1 cellular context compared by ENCODE assay signal in the genomic region with DNA sequence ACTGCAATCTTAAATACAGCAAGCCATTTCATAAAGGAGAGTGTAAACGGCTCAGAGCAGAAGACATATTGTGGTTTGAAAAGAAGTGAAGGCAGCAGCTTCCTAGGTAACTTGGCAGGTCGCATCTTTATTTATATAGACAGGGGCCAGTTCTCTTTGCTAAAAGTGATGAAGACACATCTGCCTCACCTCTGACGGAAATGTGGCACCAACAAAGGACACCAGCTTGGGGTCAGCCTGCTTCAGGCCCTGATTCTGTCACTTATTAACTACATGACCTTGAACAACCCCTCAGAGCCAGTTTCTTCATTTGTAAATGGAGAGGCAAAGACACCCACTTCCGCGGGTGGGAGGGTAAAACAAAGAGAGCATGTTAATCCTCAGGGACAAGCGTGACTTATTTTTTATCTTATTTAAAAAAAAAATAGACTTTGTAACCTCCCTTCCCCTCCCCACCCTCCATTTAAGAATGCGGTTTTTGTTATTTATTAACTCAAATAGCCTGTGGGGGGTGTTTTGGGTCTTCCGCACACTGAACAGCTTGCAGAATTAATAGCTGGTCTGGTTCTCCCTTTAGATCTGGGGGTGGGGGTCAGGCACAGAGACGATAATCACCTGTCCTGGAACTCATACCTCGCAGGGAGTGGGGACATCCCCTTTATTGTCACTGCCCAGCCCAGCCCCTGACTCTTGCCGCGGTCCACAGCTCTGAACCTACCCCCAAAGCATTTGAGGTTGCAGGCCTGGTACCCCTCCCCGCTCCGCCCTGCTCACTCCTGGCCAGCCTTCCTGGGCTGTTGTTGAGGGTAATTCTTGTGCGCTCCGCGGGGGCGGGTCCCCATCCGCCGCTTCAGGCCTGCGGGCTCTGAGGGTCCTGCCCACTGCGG.
TF ChIP-seq lines count a peak whose summit lies in the region.

No MANE protein-coding gene starts in this region.

TF ChIP-seq in HepG2, 621 proteins besides CTCF, POLR2A, EP300 and RAD21 (continued from another document and continues in another):
- TF ChIP-seq CCAR2 (optimal IDR thresholded peaks at IDR 0.05; ENCODE audit: low read depth, low read length) (peak; percentile 28), RBM22 (optimal IDR thresholded peaks at IDR 0.05; ENCODE audit: low read length) (peak; percentile 3), PHF21A (CRISPR knock-in tag; IDR thresholded peaks at IDR 0.05) (peak; percentile 98), SETDB1 (CRISPR knock-in tag; IDR thresholded peaks at IDR 0.05; ENCODE audit: borderline replicate concordance) (no peak), IRF2 (CRISPR knock-in tag; IDR thresholded peaks at IDR 0.05) (peak; percentile 87), CREB1 (IDR thresholded peaks at IDR 0.05) (peak; percentile 54), CREB1 (CRISPR knock-in tag; IDR thresholded peaks at IDR 0.05) (peak; percentile 80), ZBTB8A (CRISPR knock-in tag; IDR thresholded peaks at IDR 0.05; ENCODE audit: borderline replicate concordance, low read depth) (0 out of 2 replicates have a peak, but pooled peaks have one; percentile 39), ZNF558 (CRISPR knock-in tag; IDR thresholded peaks at IDR 0.05; ENCODE audit: borderline replicate concordance) (peak; percentile 63; the same call in 1 of the 2 replicates), NBN (conservative IDR thresholded peaks at IDR 0.05) (no peak), ZNF484 (CRISPR knock-in tag; IDR thresholded peaks at IDR 0.05; ENCODE audit: borderline replicate concordance, low read depth) (no peak), SMAD3 (CRISPR knock-in tag; IDR thresholded peaks at IDR 0.05) (peak; percentile 97; the same call in 1 of the 2 replicates), HOXA5 (CRISPR knock-in tag; IDR thresholded peaks at IDR 0.05) (peak; percentile 76; the same call in 1 of the 2 replicates), ZNF652 (CRISPR knock-in tag; IDR thresholded peaks at IDR 0.05; ENCODE audit: borderline replicate concordance, low read depth) (peak; percentile 46; the same call in 1 of the 2 replicates), ESRRA (CRISPR knock-in tag; IDR thresholded peaks at IDR 0.05; ENCODE audit: low read depth) (peak; percentile 65; the same call in 1 of the 2 replicates), KDM4B (CRISPR knock-in tag; IDR thresholded peaks at IDR 0.05) (no peak; the same call in 1 of the 2 replicates), MBNL3 (CRISPR knock-in tag; conservative IDR thresholded peaks at IDR 0.05) (no peak), FOXP1 (IDR thresholded peaks at IDR 0.05) (no peak), FOXP1 (CRISPR knock-in tag; IDR thresholded peaks at IDR 0.05) (peak; percentile 92), ZNF292 (CRISPR knock-in tag; IDR thresholded peaks at IDR 0.05; ENCODE audit: borderline replicate concordance, low read depth) (peak; percentile 84), ZNF549 (CRISPR knock-in tag; IDR thresholded peaks at IDR 0.05) (no peak; the same call in 1 of the 2 replicates), HIVEP1 (CRISPR knock-in tag; IDR thresholded peaks at IDR 0.05) (peak; percentile 61; the same call in 1 of the 2 replicates), ZNF34 (CRISPR knock-in tag; IDR thresholded peaks at IDR 0.05; ENCODE audit: borderline replicate concordance) (peak; percentile 67; the same call in 1 of the 2 replicates), SOX6 (IDR thresholded peaks at IDR 0.05) (no peak), SOX6 (CRISPR knock-in tag; IDR thresholded peaks at IDR 0.05) (peak; percentile 99), SSRP1 (CRISPR knock-in tag; IDR thresholded peaks at IDR 0.05) (no peak), ZNF331 (CRISPR knock-in tag; IDR thresholded peaks at IDR 0.05) (peak; percentile 60), ZNF468 (CRISPR knock-in tag; IDR thresholded peaks at IDR 0.05) (no peak), PITX1 (CRISPR knock-in tag; IDR thresholded peaks at IDR 0.05) (peak; percentile 97), ZSCAN22 (CRISPR knock-in tag; IDR thresholded peaks at IDR 0.05) (peak; percentile 69; the same call in 1 of the 2 replicates), NR2F2 (IDR thresholded peaks at IDR 0.05; ENCODE audit: borderline replicate concordance, low read depth) (peak; percentile 96), ZZZ3 (CRISPR knock-in tag; IDR thresholded peaks at IDR 0.05; ENCODE audit: borderline replicate concordance) (no peak), FOXA1 (IDR thresholded peaks at IDR 0.05) (no peak), FOXA1 (CRISPR knock-in tag; IDR thresholded peaks at IDR 0.05) (peak; percentile 88), SP4 (CRISPR knock-in tag; IDR thresholded peaks at IDR 0.05) (peak; percentile 19)
- TF ChIP-seq, protein P1, sequence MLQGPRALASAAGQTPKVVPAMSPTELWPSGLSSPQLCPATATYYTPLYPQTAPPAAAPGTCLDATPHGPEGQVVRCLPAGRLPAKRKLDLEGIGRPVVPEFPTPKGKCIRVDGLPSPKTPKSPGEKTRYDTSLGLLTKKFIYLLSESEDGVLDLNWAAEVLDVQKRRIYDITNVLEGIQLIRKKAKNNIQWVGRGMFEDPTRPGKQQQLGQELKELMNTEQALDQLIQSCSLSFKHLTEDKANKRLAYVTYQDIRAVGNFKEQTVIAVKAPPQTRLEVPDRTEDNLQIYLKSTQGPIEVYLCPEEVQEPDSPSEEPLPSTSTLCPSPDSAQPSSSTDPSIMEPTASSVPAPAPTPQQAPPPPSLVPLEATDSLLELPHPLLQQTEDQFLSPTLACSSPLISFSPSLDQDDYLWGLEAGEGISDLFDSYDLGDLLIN (CRISPR knock-in tag; IDR thresholded peaks at IDR 0.05; ENCODE audit: borderline replicate concordance): no peak
- TF ChIP-seq, protein P2, sequence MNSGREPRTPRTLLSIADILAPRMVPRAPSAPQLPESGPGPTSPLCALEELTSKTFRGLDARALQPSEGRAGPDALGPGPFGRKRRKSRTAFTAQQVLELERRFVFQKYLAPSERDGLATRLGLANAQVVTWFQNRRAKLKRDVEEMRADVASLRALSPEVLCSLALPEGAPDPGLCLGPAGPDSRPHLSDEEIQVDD (CRISPR knock-in tag; IDR thresholded peaks at IDR 0.05; ENCODE audit: borderline replicate concordance): no peak
- TF ChIP-seq, protein P3, sequence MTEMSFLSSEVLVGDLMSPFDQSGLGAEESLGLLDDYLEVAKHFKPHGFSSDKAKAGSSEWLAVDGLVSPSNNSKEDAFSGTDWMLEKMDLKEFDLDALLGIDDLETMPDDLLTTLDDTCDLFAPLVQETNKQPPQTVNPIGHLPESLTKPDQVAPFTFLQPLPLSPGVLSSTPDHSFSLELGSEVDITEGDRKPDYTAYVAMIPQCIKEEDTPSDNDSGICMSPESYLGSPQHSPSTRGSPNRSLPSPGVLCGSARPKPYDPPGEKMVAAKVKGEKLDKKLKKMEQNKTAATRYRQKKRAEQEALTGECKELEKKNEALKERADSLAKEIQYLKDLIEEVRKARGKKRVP (CRISPR knock-in tag; IDR thresholded peaks at IDR 0.05): peak in 1 of 2 experiments; percentile 88; a peak in 2 of 4 replicates
- TF ChIP-seq, protein P4, sequence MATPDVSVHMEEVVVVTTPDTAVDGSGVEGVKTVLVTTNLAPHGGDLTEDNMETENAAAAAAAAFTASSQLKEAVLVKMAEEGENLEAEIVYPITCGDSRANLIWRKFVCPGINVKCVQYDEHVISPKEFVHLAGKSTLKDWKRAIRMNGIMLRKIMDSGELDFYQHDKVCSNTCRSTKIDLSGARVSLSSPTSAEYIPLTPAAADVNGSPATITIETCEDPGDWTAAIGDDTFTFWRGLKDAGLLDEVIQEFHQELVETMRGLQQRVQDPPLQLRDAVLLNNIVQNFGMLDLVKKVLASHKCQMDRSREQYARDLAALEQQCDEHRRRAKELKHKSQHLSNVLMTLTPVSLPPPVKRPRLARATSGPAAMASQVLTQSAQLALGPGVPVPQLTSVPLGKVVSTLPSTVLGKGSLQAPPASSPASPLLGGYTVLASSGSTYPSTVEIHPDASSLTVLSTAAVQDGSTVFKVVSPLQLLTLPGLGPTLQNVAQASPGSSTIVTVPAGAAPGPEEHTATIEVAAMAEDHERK (CRISPR knock-in tag; IDR thresholded peaks at IDR 0.05; ENCODE audit: low read depth): no peak
- TF ChIP-seq, protein P5, sequence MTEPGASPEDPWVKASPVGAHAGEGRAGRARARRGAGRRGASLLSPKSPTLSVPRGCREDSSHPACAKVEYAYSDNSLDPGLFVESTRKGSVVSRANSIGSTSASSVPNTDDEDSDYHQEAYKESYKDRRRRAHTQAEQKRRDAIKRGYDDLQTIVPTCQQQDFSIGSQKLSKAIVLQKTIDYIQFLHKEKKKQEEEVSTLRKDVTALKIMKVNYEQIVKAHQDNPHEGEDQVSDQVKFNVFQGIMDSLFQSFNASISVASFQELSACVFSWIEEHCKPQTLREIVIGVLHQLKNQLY (CRISPR knock-in tag; IDR thresholded peaks at IDR 0.05): peak; percentile 91
- TF ChIP-seq, protein P6, sequence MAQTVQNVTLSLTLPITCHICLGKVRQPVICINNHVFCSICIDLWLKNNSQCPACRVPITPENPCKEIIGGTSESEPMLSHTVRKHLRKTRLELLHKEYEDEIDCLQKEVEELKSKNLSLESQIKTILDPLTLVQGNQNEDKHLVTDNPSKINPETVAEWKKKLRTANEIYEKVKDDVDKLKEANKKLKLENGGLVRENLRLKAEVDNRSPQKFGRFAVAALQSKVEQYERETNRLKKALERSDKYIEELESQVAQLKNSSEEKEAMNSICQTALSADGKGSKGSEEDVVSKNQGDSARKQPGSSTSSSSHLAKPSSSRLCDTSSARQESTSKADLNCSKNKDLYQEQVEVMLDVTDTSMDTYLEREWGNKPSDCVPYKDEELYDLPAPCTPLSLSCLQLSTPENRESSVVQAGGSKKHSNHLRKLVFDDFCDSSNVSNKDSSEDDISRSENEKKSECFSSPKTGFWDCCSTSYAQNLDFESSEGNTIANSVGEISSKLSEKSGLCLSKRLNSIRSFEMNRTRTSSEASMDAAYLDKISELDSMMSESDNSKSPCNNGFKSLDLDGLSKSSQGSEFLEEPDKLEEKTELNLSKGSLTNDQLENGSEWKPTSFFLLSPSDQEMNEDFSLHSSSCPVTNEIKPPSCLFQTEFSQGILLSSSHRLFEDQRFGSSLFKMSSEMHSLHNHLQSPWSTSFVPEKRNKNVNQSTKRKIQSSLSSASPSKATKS (CRISPR knock-in tag; IDR thresholded peaks at IDR 0.05): peak; percentile 63; the same call in 1 of the 2 replicates
- TF ChIP-seq, protein P7, sequence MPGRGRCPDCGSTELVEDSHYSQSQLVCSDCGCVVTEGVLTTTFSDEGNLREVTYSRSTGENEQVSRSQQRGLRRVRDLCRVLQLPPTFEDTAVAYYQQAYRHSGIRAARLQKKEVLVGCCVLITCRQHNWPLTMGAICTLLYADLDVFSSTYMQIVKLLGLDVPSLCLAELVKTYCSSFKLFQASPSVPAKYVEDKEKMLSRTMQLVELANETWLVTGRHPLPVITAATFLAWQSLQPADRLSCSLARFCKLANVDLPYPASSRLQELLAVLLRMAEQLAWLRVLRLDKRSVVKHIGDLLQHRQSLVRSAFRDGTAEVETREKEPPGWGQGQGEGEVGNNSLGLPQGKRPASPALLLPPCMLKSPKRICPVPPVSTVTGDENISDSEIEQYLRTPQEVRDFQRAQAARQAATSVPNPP (CRISPR knock-in tag; IDR thresholded peaks at IDR 0.05): no peak; the same call in 1 of the 2 replicates
- TF ChIP-seq, protein P8, sequence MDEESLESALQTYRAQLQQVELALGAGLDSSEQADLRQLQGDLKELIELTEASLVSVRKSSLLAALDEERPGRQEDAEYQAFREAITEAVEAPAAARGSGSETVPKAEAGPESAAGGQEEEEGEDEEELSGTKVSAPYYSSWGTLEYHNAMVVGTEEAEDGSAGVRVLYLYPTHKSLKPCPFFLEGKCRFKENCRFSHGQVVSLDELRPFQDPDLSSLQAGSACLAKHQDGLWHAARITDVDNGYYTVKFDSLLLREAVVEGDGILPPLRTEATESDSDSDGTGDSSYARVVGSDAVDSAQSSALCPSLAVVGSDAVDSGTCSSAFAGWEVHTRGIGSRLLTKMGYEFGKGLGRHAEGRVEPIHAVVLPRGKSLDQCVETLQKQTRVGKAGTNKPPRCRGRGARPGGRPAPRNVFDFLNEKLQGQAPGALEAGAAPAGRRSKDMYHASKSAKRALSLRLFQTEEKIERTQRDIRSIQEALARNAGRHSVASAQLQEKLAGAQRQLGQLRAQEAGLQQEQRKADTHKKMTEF (CRISPR knock-in tag; IDR thresholded peaks at IDR 0.05): peak; percentile 94
- TF ChIP-seq, protein P9, sequence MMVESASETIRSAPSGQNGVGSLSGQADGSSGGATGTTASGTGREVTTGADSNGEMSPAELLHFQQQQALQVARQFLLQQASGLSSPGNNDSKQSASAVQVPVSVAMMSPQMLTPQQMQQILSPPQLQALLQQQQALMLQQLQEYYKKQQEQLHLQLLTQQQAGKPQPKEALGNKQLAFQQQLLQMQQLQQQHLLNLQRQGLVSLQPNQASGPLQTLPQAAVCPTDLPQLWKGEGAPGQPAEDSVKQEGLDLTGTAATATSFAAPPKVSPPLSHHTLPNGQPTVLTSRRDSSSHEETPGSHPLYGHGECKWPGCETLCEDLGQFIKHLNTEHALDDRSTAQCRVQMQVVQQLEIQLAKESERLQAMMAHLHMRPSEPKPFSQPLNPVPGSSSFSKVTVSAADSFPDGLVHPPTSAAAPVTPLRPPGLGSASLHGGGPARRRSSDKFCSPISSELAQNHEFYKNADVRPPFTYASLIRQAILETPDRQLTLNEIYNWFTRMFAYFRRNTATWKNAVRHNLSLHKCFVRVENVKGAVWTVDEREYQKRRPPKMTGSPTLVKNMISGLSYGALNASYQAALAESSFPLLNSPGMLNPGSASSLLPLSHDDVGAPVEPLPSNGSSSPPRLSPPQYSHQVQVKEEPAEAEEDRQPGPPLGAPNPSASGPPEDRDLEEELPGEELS (CRISPR knock-in tag; IDR thresholded peaks at IDR 0.05): peak; percentile 95
- TF ChIP-seq, protein P10, sequence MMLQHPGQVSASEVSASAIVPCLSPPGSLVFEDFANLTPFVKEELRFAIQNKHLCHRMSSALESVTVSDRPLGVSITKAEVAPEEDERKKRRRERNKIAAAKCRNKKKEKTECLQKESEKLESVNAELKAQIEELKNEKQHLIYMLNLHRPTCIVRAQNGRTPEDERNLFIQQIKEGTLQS (CRISPR knock-in tag; IDR thresholded peaks at IDR 0.05): no peak
- TF ChIP-seq, protein P11, sequence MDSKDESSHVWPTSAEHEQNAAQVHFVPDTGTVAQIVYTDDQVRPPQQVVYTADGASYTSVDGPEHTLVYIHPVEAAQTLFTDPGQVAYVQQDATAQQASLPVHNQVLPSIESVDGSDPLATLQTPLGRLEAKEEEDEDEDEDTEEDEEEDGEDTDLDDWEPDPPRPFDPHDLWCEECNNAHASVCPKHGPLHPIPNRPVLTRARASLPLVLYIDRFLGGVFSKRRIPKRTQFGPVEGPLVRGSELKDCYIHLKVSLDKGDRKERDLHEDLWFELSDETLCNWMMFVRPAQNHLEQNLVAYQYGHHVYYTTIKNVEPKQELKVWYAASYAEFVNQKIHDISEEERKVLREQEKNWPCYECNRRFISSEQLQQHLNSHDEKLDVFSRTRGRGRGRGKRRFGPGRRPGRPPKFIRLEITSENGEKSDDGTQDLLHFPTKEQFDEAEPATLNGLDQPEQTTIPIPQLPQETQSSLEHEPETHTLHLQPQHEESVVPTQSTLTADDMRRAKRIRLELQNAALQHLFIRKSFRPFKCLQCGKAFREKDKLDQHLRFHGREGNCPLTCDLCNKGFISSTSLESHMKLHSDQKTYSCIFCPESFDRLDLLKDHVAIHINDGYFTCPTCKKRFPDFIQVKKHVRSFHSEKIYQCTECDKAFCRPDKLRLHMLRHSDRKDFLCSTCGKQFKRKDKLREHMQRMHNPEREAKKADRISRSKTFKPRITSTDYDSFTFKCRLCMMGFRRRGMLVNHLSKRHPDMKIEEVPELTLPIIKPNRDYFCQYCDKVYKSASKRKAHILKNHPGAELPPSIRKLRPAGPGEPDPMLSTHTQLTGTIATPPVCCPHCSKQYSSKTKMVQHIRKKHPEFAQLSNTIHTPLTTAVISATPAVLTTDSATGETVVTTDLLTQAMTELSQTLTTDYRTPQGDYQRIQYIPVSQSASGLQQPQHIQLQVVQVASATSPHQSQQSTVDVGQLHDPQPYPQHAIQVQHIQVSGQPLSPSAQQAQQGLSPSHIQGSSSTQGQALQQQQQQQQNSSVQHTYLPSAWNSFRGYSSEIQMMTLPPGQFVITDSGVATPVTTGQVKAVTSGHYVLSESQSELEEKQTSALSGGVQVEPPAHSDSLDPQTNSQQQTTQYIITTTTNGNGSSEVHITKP (CRISPR knock-in tag; IDR thresholded peaks at IDR 0.05; ENCODE audit: low read depth): peak; percentile 65
